ENCODE assay signal across 8 cellular contexts in genomic region chr20:50588034-50588736, GRCh38.
A peak's percentile ranks its signal among the peaks of the same experiment; 100 is the strongest.
DNase-seq lines count a peak whose midpoint lies in the region; ATAC-seq and TF ChIP-seq lines count a peak whose summit lies in the region.

No MANE protein-coding gene starts in this region.

- DNase-seq in BJ (ENCODE audit: low read depth) (no peak), HCEC 1CT (peak; percentile 56), PC-9 (peak; percentile 53 to 78), suprapubic skin (ENCODE audit: low spot score in 2 of 2) (no peak)
- peak; percentile 82 for DNase-seq in activated T-cell treated with anti-CD3 and anti-CD28 coated beads, Interleukin-2, amount 50 U/mL, for 1 hour

- H3K27me3 ChIP-seq in BJ (ENCODE audit: control insufficient read depth, insufficient read depth, low read length) (no peaks in the 10 kb centered on the region), PC-9 (ENCODE audit: insufficient read depth, low read depth) (no peaks in the 10 kb centered on the region), neutrophil (no peaks in the 10 kb centered on the region), suprapubic skin (no peaks in the 10 kb centered on the region)

- peaks cover 3% of the 10 kb centered on the region; the same call in 1 of the 2 replicates for H3F3A ChIP-seq in PC-9 (ENCODE audit: insufficient read depth, low read depth)

- H3K9me3 ChIP-seq in PC-9 (ENCODE audit: insufficient read depth, low read depth) = no peaks in the 10 kb centered on the region
- H3K9me3 ChIP-seq in neutrophil = no peaks in the 10 kb centered on the region
- H3K9me3 ChIP-seq in suprapubic skin = no peaks in the 10 kb centered on the region

- no peak for TF ChIP-seq POLR2A in suprapubic skin (IDR thresholded peaks at IDR 0.05)

- POLR2A ChIA-PET in BJ (lab: Charles Lee) = no interaction called here
- POLR2A ChIA-PET in PC-9 (lab: Charles Lee; ENCODE audit: unreplicated experiment) = interaction anchor here (0.6 kb wide), 2 partner anchors 143 to 178 kb away, joined by 3 to 5 read pairs; partner anchors contain the start of gene PARD6B

- H3K4me1 ChIP-seq in PC-9 (replicated peaks; ENCODE audit: insufficient read depth) (no peaks in the 10 kb centered on the region), neutrophil (ENCODE audit: control insufficient read depth in 1 of 2, insufficient read depth in 1 of 2, low read depth in 1 of 2, low read length in 1 of 2) (peaks cover 13 to 14% of the 10 kb centered on the region in 2 experiments), suprapubic skin (peaks cover 17% of the 10 kb centered on the region)

- H4K20me1 ChIP-seq in PC-9 (ENCODE audit: insufficient read depth) = no peaks in the 10 kb centered on the region

- H3K27ac ChIP-seq in PC-9 (no peak overlapping the region), neutrophil (no peak overlapping the region), suprapubic skin (peak overlapping the region; percentile 76)

- TF ChIP-seq CTCF in BJ (IDR thresholded peaks at IDR 0.05; ENCODE audit: insufficient read depth, low read depth, low read length) (peak; percentile 98), PC-9 (conservative IDR thresholded peaks at IDR 0.05) (peak; percentile 98), neutrophil (IDR thresholded peaks at IDR 0.05) (peak; percentile 70), suprapubic skin (IDR thresholded peaks at IDR 0.05) (peak; percentile 79 to 95)

- WGBS in suprapubic skin = 43% methylated on average over 12 of the region's 12 CpGs

- no peaks in the 10 kb centered on the region for H3K9me2 ChIP-seq in PC-9 (ENCODE audit: insufficient read depth)

- no TSS peak for BruUV-seq in PC-9 (replicated peaks; lab: Mats Ljungman, UMichigan)

- peaks cover 24% of the 10 kb centered on the region for H3K36me3 ChIP-seq in BJ (ENCODE audit: control insufficient read depth, insufficient read depth, low read length)
- H3K36me3 ChIP-seq in PC-9 (ENCODE audit: low read depth) = peaks cover 7% of the 10 kb centered on the region; the same call in 1 of the 2 replicates
- peaks cover 84% of the 10 kb centered on the region for H3K36me3 ChIP-seq in neutrophil
- H3K36me3 ChIP-seq in suprapubic skin = peaks cover 45% of the 10 kb centered on the region

- no peak overlapping the region for H3K4me3 ChIP-seq in BJ (ENCODE audit: low read depth, low read length)
- H3K4me3 ChIP-seq in PC-9 = no peak overlapping the region
- no peak overlapping the region for H3K4me3 ChIP-seq in neutrophil (ENCODE audit: low read depth in 1 of 2, low read length in 1 of 2)
- no peak overlapping the region for H3K4me3 ChIP-seq in suprapubic skin

- no peaks in the 10 kb centered on the region for H3K79me2 ChIP-seq in PC-9 (ENCODE audit: low read depth)

- H2AFZ ChIP-seq in PC-9 = no peak overlapping the region

- no peak for TF ChIP-seq EP300 in suprapubic skin (IDR thresholded peaks at IDR 0.05)

- ATAC-seq in esophagus mucosa = peak; percentile 70
- no peak for ATAC-seq in GM19397 (IDR thresholded peaks at IDR 0.05; ENCODE audit: unreplicated experiment)

- no peak overlapping the region for H3K4me2 ChIP-seq in PC-9

- CTCF ChIA-PET in BJ (lab: Yijun Ruan, JAX) (interaction anchor here (0.5 to 4.7 kb wide), 18 partner anchors 10 to 402 kb away, joined by 3 to 40 read pairs (median 4); no protein-coding TSS in a partner anchor), PC-9 (lab: Charles Lee) (interaction anchor here (0.5 to 1.0 kb wide), 4 partner anchors 141 to 672 kb away, joined by 3 read pairs; no protein-coding TSS in a partner anchor)

- intact Hi-C loops in PC-9 (cut with micrococcal nuclease; ENCODE audit: unreplicated experiment) = loop anchor here (2.0 to 5.0 kb wide), 2 partner anchors 154 to 201 kb away; no protein-coding TSS in a partner anchor

Comparison
In these comparisons a context has a peak if more than half of its experiments do, and no peak if none do; other contexts are left out.
1. DNase-seq: peak in HCEC 1CT (single experiment), PC-9 (2 of 2) and activated T-cell treated with anti-CD3 and anti-CD28 coated beads, Interleukin-2, amount 50 U/mL, for 1 hour (single experiment); none in BJ (single experiment) and suprapubic skin (0 of 2).
2. Peak in every context shown above with its lines, with median percentiles within 50 percentile points of each other: CTCF ChIP-seq.